15 cellular contexts compared by ENCODE assay signal in the genomic region with DNA sequence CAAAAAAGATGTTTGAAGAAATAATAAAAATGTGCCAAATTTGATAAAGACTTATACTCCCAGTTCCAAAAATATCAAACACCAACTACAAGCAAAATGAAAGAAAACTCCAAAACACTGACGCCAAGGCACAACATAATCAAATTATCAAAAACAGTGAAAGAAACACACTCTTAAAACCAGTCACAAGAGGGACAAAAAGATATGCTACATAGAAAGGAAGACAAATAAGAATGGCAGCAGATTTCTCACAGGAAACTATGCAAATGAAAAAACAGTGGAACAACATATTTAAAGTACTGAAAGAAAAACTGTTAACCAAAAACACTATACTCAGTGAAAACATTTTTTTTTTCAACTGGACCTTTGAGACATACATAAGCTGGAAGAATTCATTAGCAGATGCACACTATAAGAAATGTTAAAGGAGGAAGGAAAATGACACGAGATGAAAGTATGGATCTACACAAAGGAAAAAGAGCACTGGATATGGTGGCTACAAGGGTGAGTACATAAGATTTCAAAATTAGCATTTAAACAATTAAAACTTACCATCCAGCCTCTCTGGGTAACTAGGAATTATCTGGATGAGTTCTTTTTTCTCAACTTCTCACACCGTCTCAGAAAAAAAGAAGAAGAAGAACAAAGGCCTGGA.
DNase-seq lines count a peak whose midpoint lies in the region; ATAC-seq, FAIRE-seq and TF ChIP-seq lines count a peak whose summit lies in the region.
"Had no signal": no experiment of that assay in that cellular context is flagged by ENCODE, and none has a peak within 500 bp of the region (broad histone marks: within the 10 kb centered on the region; RNA-seq: fewer than 3 reads in every experiment).

No MANE protein-coding gene starts in this region.

- H3K4me3 ChIP-seq in breast epithelium (no peak overlapping the region), bronchial epithelial cell (ENCODE audit: low read depth, low read length) (no peak overlapping the region)
- H3K4me3 ChIP-seq: thyroid gland had no signal

- no peaks in the 10 kb centered on the region for H3K4me1 Mint-ChIP-seq in MCF 10A (ENCODE audit: insufficient read depth, unreplicated experiment)
- H3K4me1 Mint-ChIP-seq: brain, nephron had no signal

- no peak overlapping the region for H3K27ac ChIP-seq in breast epithelium
- H3K27ac ChIP-seq: RWPE1, thyroid gland, VCaP had no signal

- BruUV-seq in MCF 10A (replicated peaks; lab: Mats Ljungman, UMichigan): no TSS peak

- no peaks in the 10 kb centered on the region for H3K27me3 Mint-ChIP-seq in MCF 10A (ENCODE audit: insufficient read depth, unreplicated experiment)
- H3K27me3 Mint-ChIP-seq: brain had no signal

- peaks cover 17% of the 10 kb centered on the region for H3K9me3 Mint-ChIP-seq in MCF 10A (ENCODE audit: unreplicated experiment)

- H3K27me3 ChIP-seq in breast epithelium: no peaks in the 10 kb centered on the region
- H3K27me3 ChIP-seq in bronchial epithelial cell (ENCODE audit: control insufficient read depth, insufficient read depth, low read length): no peaks in the 10 kb centered on the region
- H3K27me3 ChIP-seq: thyroid gland had no signal

- no peak for ATAC-seq in GM18867 (IDR thresholded peaks at IDR 0.05; ENCODE audit: unreplicated experiment)

- H3K27ac Mint-ChIP-seq in MCF 10A (ENCODE audit: low read depth, unreplicated experiment): no peak overlapping the region
- H3K27ac Mint-ChIP-seq: brain, nephron had no signal

- no peak for TF ChIP-seq POLR2A in breast epithelium (IDR thresholded peaks at IDR 0.05)

- H3K4me1 ChIP-seq in breast epithelium: no peaks in the 10 kb centered on the region

- H3K4me3 Mint-ChIP-seq in MCF 10A (ENCODE audit: unreplicated experiment): no peak overlapping the region
- H3K4me3 Mint-ChIP-seq: brain, nephron had no signal

- TF ChIP-seq CTCF in MCF 10A (IDR thresholded peaks at IDR 0.05; ENCODE audit: unreplicated experiment): no peak
- no peak for TF ChIP-seq CTCF in breast epithelium (IDR thresholded peaks at IDR 0.05)
- no peak for TF ChIP-seq CTCF in bronchial epithelial cell (IDR thresholded peaks at IDR 0.05; ENCODE audit: insufficient read depth, low read length, severe bottlenecking)
- no peak for TF ChIP-seq CTCF in D721Med (IDR thresholded peaks at IDR 0.05; ENCODE audit: insufficient read depth, missing control alignments)

- POLR2A ChIA-PET in MCF 10A (lab: Yijun Ruan, JAX): no interaction called here

- CTCF ChIA-PET in MCF 10A (lab: Yijun Ruan, JAX): interaction anchor here (1.3 kb wide), 1 partner anchor 301 kb away, joined by 4 read pairs; no protein-coding TSS in a partner anchor

- intact Hi-C loops in MCF 10A (cut with micrococcal nuclease): no loop called here
- intact Hi-C loops in breast epithelium (cut with DNase I; ENCODE audit: low total_unique reads): no loop called here

- DNase-seq in MCF 10A (ENCODE audit: unreplicated experiment) (peak; percentile 4), breast epithelium (ENCODE audit: low spot score in 2 of 2) (no peak), NCI-H2227 treated with DMSO at 0.1 percent for 48 hours (lab: John Stamatoyannopoulos, UW) (peak; percentile 13), bronchial epithelial cell (ENCODE audit: low read depth) (peak; percentile 18), NK-92 (lab: John Stamatoyannopoulos, UW; ENCODE audit: unreplicated experiment) (no peak), D721Med (ENCODE audit: insufficient read length, low spot score) (no peak)
- DNase-seq in effector CD8-positive, alpha-beta T cell (lab: John Stamatoyannopoulos, UW): no peak
- DNase-seq: NCI-H2081, thyroid gland had no signal

- H3K36me3 Mint-ChIP-seq in MCF 10A (ENCODE audit: insufficient read depth, unreplicated experiment): peaks cover 36% of the 10 kb centered on the region

- peaks cover 10 to 31% of the 10 kb centered on the region in 2 donors for H3K9me3 ChIP-seq in breast epithelium
- H3K9me3 ChIP-seq: thyroid gland had no signal

- H3K36me3 ChIP-seq in breast epithelium (no peaks in the 10 kb centered on the region), bronchial epithelial cell (ENCODE audit: control insufficient read depth, insufficient read depth, low read length) (peaks cover 3% of the 10 kb centered on the region)
- H3K36me3 ChIP-seq: thyroid gland had no signal

- no peak for FAIRE-seq in bronchial epithelial cell (lab: Jason Lieb, UNC)
- no peak for FAIRE-seq in D721Med (lab: Jason Lieb, UNC)
- FAIRE-seq: keratinocyte had no signal

Comparison
In these comparisons a context has a peak if more than half of its experiments do, and no peak if none do; other contexts are left out.
1. DNase-seq: peak in MCF 10A (single experiment), NCI-H2227 treated with DMSO at 0.1 percent for 48 hours (single experiment) and bronchial epithelial cell (single experiment); none in breast epithelium (0 of 2), NK-92 (single experiment), D721Med (single experiment) and effector CD8-positive, alpha-beta T cell (single experiment).